9 cellular contexts compared by ENCODE assay signal in genomic region chr15:97443101-97443500, GRCh38.
"Had no signal": no experiment of that assay in that cellular context is flagged by ENCODE, and none has a peak within 500 bp of the region (broad histone marks: within the 10 kb centered on the region; RNA-seq: fewer than 3 reads in every experiment).

No MANE protein-coding gene starts in this region.

- H2AFZ ChIP-seq: GM23248, GM23338 had no signal

- H3K27ac ChIP-seq: GM23248 had no signal

- H3K4me1 Mint-ChIP-seq: GM23338, H9 had no signal

- H3K4me1 ChIP-seq: HAP-1 had no signal

- DNase-seq: GM23248, GOT3, H7, H9, HCEC 1CT, HFFc6 had no signal

- H3K4me3 ChIP-seq: GM23248, GM23338, HAP-1 had no signal

- H3K9ac ChIP-seq: GM23248 had no signal

- H3K36me3 ChIP-seq: HAP-1 had no signal

- H3K27ac Mint-ChIP-seq: GM23338, H9, HFFc6 had no signal

- H3K9me3 ChIP-seq: HAP-1 had no signal

- ATAC-seq: GM23338, HCT116 had no signal

- H3K4me2 ChIP-seq: GM23338 had no signal

- H3K4me3 Mint-ChIP-seq: GM23338, H9, HFFc6 had no signal
